9 cellular contexts compared by ENCODE assay signal in the genomic region with DNA sequence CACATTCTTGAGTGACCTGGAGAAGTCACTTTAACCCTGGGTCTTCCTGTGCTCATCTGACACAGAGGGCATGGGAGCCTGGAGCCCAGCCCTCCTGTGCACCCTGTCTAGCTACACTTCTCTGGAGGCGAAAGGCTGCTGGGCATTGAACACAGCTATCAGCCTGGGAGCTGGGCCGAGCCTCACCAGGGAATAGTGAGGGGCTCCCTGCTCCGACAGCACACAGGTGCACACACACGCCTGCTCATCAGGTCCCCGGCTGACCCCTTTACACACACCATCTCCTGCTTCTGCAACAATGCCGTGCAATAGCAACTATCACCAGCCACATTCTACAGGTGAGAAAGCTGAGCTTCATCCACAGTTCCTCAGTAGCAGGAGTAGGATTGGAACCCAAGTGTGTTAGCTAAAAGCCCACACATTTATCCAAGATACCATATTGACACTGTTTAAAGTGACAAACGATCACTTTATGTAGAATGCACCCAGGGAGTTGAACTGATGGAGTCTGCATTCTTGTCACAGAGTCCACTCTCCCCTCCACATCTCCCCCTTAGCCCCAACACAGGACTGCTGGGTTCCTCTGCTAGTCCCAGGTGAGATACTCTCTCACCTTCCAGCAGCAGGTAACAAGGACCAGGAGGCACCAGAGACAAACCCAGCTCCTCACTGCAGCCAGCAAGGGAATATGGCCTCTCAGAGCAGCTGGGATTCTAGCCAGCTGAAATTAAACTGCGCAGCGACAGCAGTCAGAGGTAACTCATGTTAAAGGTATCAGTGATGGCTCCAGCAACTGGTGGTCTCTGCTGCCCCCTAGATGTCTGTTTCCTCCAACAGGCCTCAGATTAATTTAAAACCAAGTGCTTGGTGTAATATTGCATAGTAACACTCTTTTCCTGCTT. TPM values are rescaled to one million over a fixed set of nuclear protein-coding genes. Genes with fewer than 3 reads are reported as not detected.
DNase-seq lines count a peak whose midpoint lies in the region; ATAC-seq, FAIRE-seq and TF ChIP-seq lines count a peak whose summit lies in the region.
"Had no signal": no experiment of that assay in that cellular context is flagged by ENCODE, and none has a peak within 500 bp of the region (broad histone marks: within the 10 kb centered on the region; RNA-seq: fewer than 3 reads in every experiment).

No MANE protein-coding gene starts in this region.

- peak; percentile 78 for TF ChIP-seq CTCF in LNCAP (IDR thresholded peaks at IDR 0.05)

- H3K4me1 ChIP-seq in right cardiac atrium (ENCODE audit: control insufficient read depth, insufficient read depth, low read length), result no peaks in the 10 kb centered on the region
- H3K4me1 ChIP-seq in small intestine (ENCODE audit: control insufficient read depth in 2 of 2, insufficient read depth in 1 of 2, low read depth in 1 of 2, low read length in 1 of 2), result no peaks in the 10 kb centered on the region
- H3K4me1 ChIP-seq: suprapubic skin had no signal

- ATAC-seq in right cardiac atrium, result peak; percentile 43 to 64
- ATAC-seq in HG03521 (IDR thresholded peaks at IDR 0.05; ENCODE audit: unreplicated experiment), result no peak
- no peak for ATAC-seq in HG03280 (IDR thresholded peaks at IDR 0.05; ENCODE audit: unreplicated experiment)

- DNase-seq in ELF-1 (ENCODE audit: low read depth, low spot score) (peak; percentile 68), RKO (ENCODE audit: low spot score) (peak; percentile 59), right cardiac atrium (peak; percentile 27 to 68 (median 50)), small intestine (peak; percentile 71)
- peak; percentile 63 for DNase-seq in activated naive CD4-positive, alpha-beta T cell treated with anti-CD3 and anti-CD28 coated beads, Interleukin-2, amount 50 U/mL, for 16 hours

- no peak for FAIRE-seq in small intestine (lab: Jason Lieb, UNC)

- H3K27ac ChIP-seq in right cardiac atrium (ENCODE audit: low read length) (no peak overlapping the region), small intestine (ENCODE audit: low read depth in 1 of 2, low read length in 1 of 2) (no peak overlapping the region)
- H3K27ac ChIP-seq: suprapubic skin had no signal

- WGBS in right cardiac atrium, result 65% methylated on average over 9 of the region's 9 CpGs
- 64 to 65% (median 65%) methylated on average over 9 of the region's 9 CpGs for WGBS in small intestine, 3 donors

- H3K27me3 ChIP-seq in right cardiac atrium (ENCODE audit: control insufficient read depth, insufficient read depth) (no peaks in the 10 kb centered on the region), small intestine (ENCODE audit: control insufficient read depth in 2 of 2, insufficient read depth in 2 of 2, low read length in 2 of 2) (peaks cover 0 to 2% of the 10 kb centered on the region in 2 donors)
- H3K27me3 ChIP-seq: suprapubic skin had no signal

- H3K4me3 ChIP-seq in right cardiac atrium (ENCODE audit: low read length) (no peak overlapping the region), small intestine (ENCODE audit: low read depth in 1 of 2, low read length in 2 of 2) (no peak overlapping the region)
- H3K4me3 ChIP-seq: suprapubic skin had no signal

- intact Hi-C loops in right cardiac atrium (cut with DNase I), result loop anchor here in 2 of 4 donors (2.0 to 5.0 kb wide), 2 partner anchors 547 to 549 kb away; no protein-coding TSS in a partner anchor

- H3K36me3 ChIP-seq in small intestine (ENCODE audit: control insufficient read depth in 2 of 2, insufficient read depth in 2 of 2, low read length in 2 of 2), result no peaks in the 10 kb centered on the region
- H3K36me3 ChIP-seq: suprapubic skin had no signal

- H3K9me3 ChIP-seq in right cardiac atrium (ENCODE audit: control insufficient read depth, low read length) (no peaks in the 10 kb centered on the region), small intestine (ENCODE audit: control insufficient read depth, low read depth) (no peaks in the 10 kb centered on the region)
- H3K9me3 ChIP-seq: suprapubic skin had no signal

RNA-seq across cellular contexts. Expression of gene CAPN8, which starts 18.3 kb away (rescaled TPM):
- not detected for total RNA-seq in right cardiac atrium
- polyA plus RNA-seq in right cardiac atrium (0.23 TPM), small intestine (10 to 100 TPM in 1 of 3 donors, 1 to 10 TPM in 2; 5.1 to 13.6 (median 10.0) TPM)

RNA-seq across cellular contexts. Expression of gene CAPN2, which starts 28.5 kb away (rescaled TPM):
- total RNA-seq in right cardiac atrium, result 10 to 100 TPM; 58.6 to 91.6 (median 73.2) TPM
- polyA plus RNA-seq in right cardiac atrium, result 52.7 TPM
- polyA plus RNA-seq in small intestine, result 100 to 1,000 TPM in 1 of 3 donors, 10 to 100 TPM in 2; 47.0 to 115 (median 68.8) TPM

Comparison
In these comparisons a context has a peak if more than half of its experiments do, and no peak if none do; other contexts are left out.
1. ATAC-seq: peak in right cardiac atrium (2 of 2); none in HG03521 (single experiment) and HG03280 (single experiment).
2. Peak in every context shown above with its lines, with median percentiles within 50 percentile points of each other: DNase-seq.